1 cellular context compared by ENCODE assay signal in genomic region chr16:57668259-57668563, GRCh38.
TF ChIP-seq lines count a peak whose summit lies in the region.

ADGRG3 (plus strand) TSS chr16:57668306; CDS start chr16:57668348, 42 bp downstream.

TF ChIP-seq in HepG2, 621 proteins besides CTCF, POLR2A, EP300 and RAD21 (continued from another document and continues in another):
- no peak; the same call in 1 of the 2 replicates for TF ChIP-seq HNF1B (CRISPR knock-in tag; IDR thresholded peaks at IDR 0.05)
- TF ChIP-seq ZNF317 (CRISPR knock-in tag; IDR thresholded peaks at IDR 0.05) = no peak
- TF ChIP-seq BORCS8-MEF2B (CRISPR knock-in tag; IDR thresholded peaks at IDR 0.05) = no peak
- no peak for TF ChIP-seq STAG1 (CRISPR knock-in tag; IDR thresholded peaks at IDR 0.05)
- no peak; the same call in 1 of the 2 replicates for TF ChIP-seq ZMYM3 (CRISPR knock-in tag; IDR thresholded peaks at IDR 0.05)
- TF ChIP-seq AGO2 (optimal IDR thresholded peaks at IDR 0.05; ENCODE audit: low read depth, low read length) = no peak
- no peak for TF ChIP-seq ZNF354B (CRISPR knock-in tag; IDR thresholded peaks at IDR 0.05)
- TF ChIP-seq ZNF891 (CRISPR knock-in tag; IDR thresholded peaks at IDR 0.05) = 0 out of 2 replicates have a peak, but pooled peaks have one; percentile 35
- TF ChIP-seq ZFP41 (CRISPR knock-in tag; IDR thresholded peaks at IDR 0.05; ENCODE audit: borderline replicate concordance) = no peak
- no peak for TF ChIP-seq PBX3 (CRISPR knock-in tag; IDR thresholded peaks at IDR 0.05; ENCODE audit: borderline replicate concordance)
- TF ChIP-seq SOX5 (CRISPR knock-in tag; IDR thresholded peaks at IDR 0.05; ENCODE audit: borderline replicate concordance) = no peak
- no peak for TF ChIP-seq ZC3H13 (CRISPR knock-in tag; IDR thresholded peaks at IDR 0.05)
- no peak for TF ChIP-seq KLF9 (CRISPR knock-in tag; IDR thresholded peaks at IDR 0.05; ENCODE audit: low read depth)
- TF ChIP-seq ZBTB7B (CRISPR knock-in tag; IDR thresholded peaks at IDR 0.05) = 0 out of 2 replicates have a peak, but pooled peaks have one; percentile 0
- TF ChIP-seq SUZ12 (IDR thresholded peaks at IDR 0.05; ENCODE audit: low read depth, low read length) = no peak
- TF ChIP-seq TBP (CRISPR knock-in tag; IDR thresholded peaks at IDR 0.05) = no peak
- TF ChIP-seq TEAD3 (CRISPR knock-in tag; optimal IDR thresholded peaks at IDR 0.05; ENCODE audit: borderline replicate concordance) = no peak
- TF ChIP-seq ZNF775 (CRISPR knock-in tag; IDR thresholded peaks at IDR 0.05; ENCODE audit: borderline replicate concordance) = no peak
- TF ChIP-seq ZNF263 (CRISPR knock-in tag; IDR thresholded peaks at IDR 0.05) = no peak; the same call in 1 of the 2 replicates
- TF ChIP-seq HHEX (CRISPR knock-in tag; IDR thresholded peaks at IDR 0.05) = 0 out of 2 replicates have a peak, but pooled peaks have one; percentile 3
- no peak for TF ChIP-seq NR0B2 (CRISPR knock-in tag; IDR thresholded peaks at IDR 0.05)
- no peak for TF ChIP-seq ZNF441 (CRISPR knock-in tag; IDR thresholded peaks at IDR 0.05; ENCODE audit: borderline replicate concordance)
- TF ChIP-seq ZNF124 (CRISPR knock-in tag; IDR thresholded peaks at IDR 0.05) = no peak
- TF ChIP-seq THAP8 (CRISPR knock-in tag; IDR thresholded peaks at IDR 0.05; ENCODE audit: borderline replicate concordance) = no peak
- TF ChIP-seq CENPBD1 (CRISPR knock-in tag; IDR thresholded peaks at IDR 0.05; ENCODE audit: borderline replicate concordance, low read depth) = no peak
- TF ChIP-seq MEIS2 (CRISPR knock-in tag; IDR thresholded peaks at IDR 0.05) = no peak
- TF ChIP-seq IKZF1 (IDR thresholded peaks at IDR 0.05) = no peak
- no peak for TF ChIP-seq ZNF12 (CRISPR knock-in tag; IDR thresholded peaks at IDR 0.05)
- no peak for TF ChIP-seq ZFP36L2 (CRISPR knock-in tag; IDR thresholded peaks at IDR 0.05)
- no peak for TF ChIP-seq ZBTB38 (CRISPR knock-in tag; IDR thresholded peaks at IDR 0.05)
- no peak for TF ChIP-seq SKI (IDR thresholded peaks at IDR 0.05; ENCODE audit: partially characterized antibody)
- no peak for TF ChIP-seq SOX13 (IDR thresholded peaks at IDR 0.05)
- TF ChIP-seq SOX13 (CRISPR knock-in tag; conservative IDR thresholded peaks at IDR 0.05 in 1 of 2, IDR thresholded peaks at IDR 0.05 in 1 of 2) = no peak
- TF ChIP-seq ZBTB7A (CRISPR knock-in tag; IDR thresholded peaks at IDR 0.05) = 0 out of 2 replicates have a peak, but pooled peaks have one; percentile 40
- no peak for TF ChIP-seq ZNF431 (CRISPR knock-in tag; IDR thresholded peaks at IDR 0.05; ENCODE audit: borderline replicate concordance, low read depth)
- no peak for TF ChIP-seq THAP9 (CRISPR knock-in tag; IDR thresholded peaks at IDR 0.05; ENCODE audit: borderline replicate concordance)
- no peak for TF ChIP-seq HDAC1 (CRISPR knock-in tag; IDR thresholded peaks at IDR 0.05)
- TF ChIP-seq ATF5 (CRISPR knock-in tag; IDR thresholded peaks at IDR 0.05; ENCODE audit: low read depth) = no peak
- TF ChIP-seq ZBTB25 (CRISPR knock-in tag; IDR thresholded peaks at IDR 0.05) = no peak
- no peak for TF ChIP-seq ZFAT (CRISPR knock-in tag; conservative IDR thresholded peaks at IDR 0.05)
- no peak for TF ChIP-seq TEF (CRISPR knock-in tag; IDR thresholded peaks at IDR 0.05)
- no peak for TF ChIP-seq SETDB1 (CRISPR knock-in tag; IDR thresholded peaks at IDR 0.05; ENCODE audit: borderline replicate concordance)
- TF ChIP-seq ZUFSP (CRISPR knock-in tag; IDR thresholded peaks at IDR 0.05; ENCODE audit: borderline replicate concordance) = no peak
- no peak for TF ChIP-seq BATF2 (CRISPR knock-in tag; IDR thresholded peaks at IDR 0.05)
- no peak for TF ChIP-seq ZSCAN31 (CRISPR knock-in tag; IDR thresholded peaks at IDR 0.05; ENCODE audit: low read depth)
- TF ChIP-seq ZFP91 (CRISPR knock-in tag; IDR thresholded peaks at IDR 0.05; ENCODE audit: borderline replicate concordance) = no peak; the same call in 1 of the 2 replicates
- no peak for TF ChIP-seq MAF1 (CRISPR knock-in tag; IDR thresholded peaks at IDR 0.05; ENCODE audit: borderline replicate concordance)
- TF ChIP-seq KLF6 (CRISPR knock-in tag; IDR thresholded peaks at IDR 0.05) = no peak
- no peak for TF ChIP-seq ZNF710 (CRISPR knock-in tag; IDR thresholded peaks at IDR 0.05; ENCODE audit: borderline replicate concordance)
- TF ChIP-seq ZNF350 (CRISPR knock-in tag; IDR thresholded peaks at IDR 0.05; ENCODE audit: borderline replicate concordance, low read depth) = no peak
- no peak for TF ChIP-seq ZNF782 (CRISPR knock-in tag; IDR thresholded peaks at IDR 0.05; ENCODE audit: borderline replicate concordance)
- TF ChIP-seq TBX3 (IDR thresholded peaks at IDR 0.05; ENCODE audit: borderline replicate concordance) = no peak
